In the genomic region with DNA sequence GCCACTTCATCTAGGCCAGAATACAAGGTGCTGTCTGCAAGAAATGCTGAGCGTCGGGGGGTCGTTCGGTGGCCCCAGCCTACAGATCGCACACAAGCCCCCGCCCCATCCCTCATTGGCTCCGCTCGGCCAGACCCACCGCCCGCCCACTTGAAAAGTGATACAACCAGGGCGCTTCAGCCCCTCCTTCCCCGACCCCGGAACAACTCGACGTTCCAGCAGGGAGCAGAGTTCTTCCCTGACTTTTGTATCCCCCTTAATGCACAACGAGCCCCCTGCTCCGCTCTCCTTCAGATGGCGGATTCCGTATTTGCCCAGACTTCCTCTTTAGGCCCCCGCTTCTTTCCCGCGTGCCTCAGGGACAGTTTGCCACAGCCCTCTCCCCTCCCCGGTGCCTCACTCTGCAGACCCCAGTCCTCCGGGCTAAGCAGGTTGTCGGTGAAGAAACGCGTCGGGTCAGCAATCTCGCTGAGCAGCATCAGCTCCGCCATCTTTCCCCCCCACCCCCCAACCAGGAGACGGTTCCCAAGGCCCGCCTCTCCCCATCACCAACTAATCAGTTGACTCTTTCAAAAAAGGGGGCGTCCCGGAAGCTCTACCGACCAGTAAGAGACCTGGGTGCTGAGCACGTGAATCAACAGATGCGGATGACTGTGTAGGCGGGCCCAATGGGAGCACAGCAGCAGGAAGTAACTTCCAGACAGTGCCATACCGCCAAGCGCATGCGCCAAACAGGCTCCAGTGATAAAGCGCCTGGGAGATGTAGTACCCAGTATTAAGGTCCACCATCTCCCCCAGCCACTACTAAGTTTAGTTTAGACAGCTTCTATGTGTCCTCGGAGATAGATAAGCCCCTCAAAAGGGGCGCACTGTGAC, we compare ENCODE assay signal across 8 cellular contexts. TPM values are rescaled to one million over a fixed set of nuclear protein-coding genes. Genes with fewer than 3 reads are reported as not detected.
A peak's percentile ranks its signal among the peaks of the same experiment; 100 is the strongest.
DNase-seq lines count a peak whose midpoint lies in the region; ATAC-seq and TF ChIP-seq lines count a peak whose summit lies in the region.

A gene (minus strand): TSS at position 530 of the 876 bp plus-strand sequence. CDS start 39 bp downstream, at position 491.

- peaks cover 0 to 37% of the 10 kb centered on the region in 2 donors for H3K36me3 ChIP-seq in left lung

- intact Hi-C loops in left lung (cut with DNase I), result no loop called here

- H3K27me3 ChIP-seq in left lung, result no peaks in the 10 kb centered on the region

- peak; percentile 98 for DNase-seq in NCI-H774 (lab: John Stamatoyannopoulos, UW)
- DNase-seq in activated CD4-positive, alpha-beta T cell treated with anti-CD3 and anti-CD28 coated beads, Interleukin-2, amount 50 U/mL, for 4 hours, result peak; percentile 96 to 97
- peak; percentile 100 for DNase-seq in dermis blood vessel endothelial cell
- DNase-seq in left lung, result peak; percentile 97 to 99
- DNase-seq in stimulated activated CD4-positive, alpha-beta T cell treated with anti-CD3 and anti-CD28 coated beads, Interleukin-2, amount 100 ng/mL, for 48 hours, result peak; percentile 89 to 90

- peak within 1 kb of the TSS; percentile 93 for H3K27ac ChIP-seq in C4-2B
- peak within 1 kb of the TSS; percentile 82 to 86 for H3K27ac ChIP-seq in left lung

- H3K9me3 ChIP-seq in left lung, result no peaks in the 10 kb centered on the region

- no peak for TF ChIP-seq CTCF in C4-2B (conservative IDR thresholded peaks at IDR 0.05)
- no peak for TF ChIP-seq CTCF in left lung (IDR thresholded peaks at IDR 0.05)

- ATAC-seq in GM19395 (IDR thresholded peaks at IDR 0.05; ENCODE audit: unreplicated experiment) (peak; percentile 88), HG03565 (IDR thresholded peaks at IDR 0.05; ENCODE audit: unreplicated experiment) (peak; percentile 81), left lung (peak; percentile 93)

- H3K4me1 ChIP-seq in left lung, result peaks cover 22 to 32% of the 10 kb centered on the region in 2 donors

- peak within 1 kb of the TSS; percentile 89 to 91 for H3K4me3 ChIP-seq in left lung

RNA-seq across cellular contexts. Expression of the gene that starts here (rescaled TPM):
- total RNA-seq in dermis blood vessel endothelial cell, result 13.4 and 20.5 TPM in 2 replicates
- total RNA-seq in left lung, result 10 to 100 TPM; 70.7 to 72.1 TPM

Comparison
In these comparisons a context has a peak if more than half of its experiments do, and no peak if none do; other contexts are left out.
1. Peak in every context shown above with its lines: DNase-seq, ATAC-seq, H3K4me3 ChIP-seq and H3K27ac ChIP-seq.